14 cellular contexts compared by ENCODE assay signal in the genomic region with DNA sequence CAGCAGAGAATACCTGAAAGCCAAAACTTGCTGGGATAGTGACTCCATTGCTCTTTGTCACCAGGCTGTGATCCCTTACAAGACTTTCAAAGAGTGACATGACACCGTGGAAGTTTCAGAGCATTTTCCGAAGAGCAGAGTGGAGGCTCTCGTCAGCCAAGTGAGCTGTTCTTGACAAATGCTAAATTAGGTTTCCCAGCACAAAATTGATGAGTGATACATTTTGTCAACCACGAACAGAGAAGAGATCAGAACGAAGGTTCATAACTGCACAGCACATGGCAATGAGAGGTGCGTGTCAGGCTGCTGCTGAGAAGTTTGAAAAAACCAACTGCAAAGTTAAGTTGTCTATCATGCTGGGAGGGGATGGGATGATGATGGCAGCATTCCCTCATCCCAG.
DNase-seq lines count a peak whose midpoint lies in the region; ATAC-seq and TF ChIP-seq lines count a peak whose summit lies in the region.
"Had no signal": no experiment of that assay in that cellular context is flagged by ENCODE, and none has a peak within 500 bp of the region (broad histone marks: within the 10 kb centered on the region; RNA-seq: fewer than 3 reads in every experiment).

No MANE protein-coding gene starts in this region.

- no peak for TF ChIP-seq CTCF in coronary artery (IDR thresholded peaks at IDR 0.05)
- TF ChIP-seq CTCF in sigmoid colon (IDR thresholded peaks at IDR 0.05): no peak

- intact Hi-C loops in sigmoid colon (cut with DNase I): no loop called here

- H3K27me3 ChIP-seq in sigmoid colon: peaks cover 0 to 12% (median 7%) of the 10 kb centered on the region in 3 donors

- H3K27ac ChIP-seq in coronary artery (no peak overlapping the region), sigmoid colon (no peak overlapping the region)
- H3K27ac ChIP-seq: A549, HL-60 had no signal

- H3K4me3 ChIP-seq in coronary artery (no peak overlapping the region), sigmoid colon (no peak overlapping the region)
- H3K4me3 ChIP-seq: A549 had no signal

- H3K4me1 ChIP-seq in sigmoid colon: no peaks in the 10 kb centered on the region
- H3K4me1 ChIP-seq: A549, Caco-2 had no signal

- DNase-seq in coronary artery (ENCODE audit: low spot score): peak; percentile 0
- DNase-seq in mesenteric fat pad (ENCODE audit: low spot score): peak; percentile 14
- DNase-seq in sigmoid colon: peak; percentile 20
- no peak for DNase-seq in NCI-H128 (lab: John Stamatoyannopoulos, UW; ENCODE audit: unreplicated experiment)
- no peak for DNase-seq in anterior cingulate cortex (lab: John Stamatoyannopoulos, UW)
- DNase-seq: Caco-2; CD8-positive, alpha-beta memory T cell; DND-41; GF-D8; HCEC 1CT; HFFc6 had no signal

- no peaks in the 10 kb centered on the region for H3K9me3 ChIP-seq in sigmoid colon
- H3K9me3 ChIP-seq: A549, Caco-2 had no signal

- 72 to 88% methylated on average over 6 of the region's 6 CpGs for WGBS in sigmoid colon, 2 donors

- TF ChIP-seq EP300 in sigmoid colon (IDR thresholded peaks at IDR 0.05): no peak

- no peaks in the 10 kb centered on the region for H3K36me3 ChIP-seq in sigmoid colon

- no peak for TF ChIP-seq POLR2A in sigmoid colon (IDR thresholded peaks at IDR 0.05)

- no peak for ATAC-seq in HG03039 (IDR thresholded peaks at IDR 0.05; ENCODE audit: unreplicated experiment)
- ATAC-seq: A549 had no signal

Comparison
In these comparisons a context has a peak if more than half of its experiments do, and no peak if none do; other contexts are left out.
1. DNase-seq: peak in coronary artery (single experiment), mesenteric fat pad (single experiment) and sigmoid colon (single experiment); none in NCI-H128 (single experiment) and anterior cingulate cortex (0 of 58).